In genomic region chr1:205293350-205294074, GRCh38 we compare ENCODE assay signal across 1 cellular context.
TF ChIP-seq lines count a peak whose summit lies in the region.

No MANE protein-coding gene starts in this region.

TF ChIP-seq in HEK293, 187 proteins besides CTCF, POLR2A, EP300 and RAD21 (continued from another document):
- no peak for TF ChIP-seq ZNF398 (tag by site-specific recombination; IDR thresholded peaks at IDR 0.05)
- no peak for TF ChIP-seq ZNF747 (tag by site-specific recombination; IDR thresholded peaks at IDR 0.05)
TF ChIP-seq in HEK293: peak in this region for 0.
